28 cellular contexts compared by ENCODE assay signal in the genomic region with DNA sequence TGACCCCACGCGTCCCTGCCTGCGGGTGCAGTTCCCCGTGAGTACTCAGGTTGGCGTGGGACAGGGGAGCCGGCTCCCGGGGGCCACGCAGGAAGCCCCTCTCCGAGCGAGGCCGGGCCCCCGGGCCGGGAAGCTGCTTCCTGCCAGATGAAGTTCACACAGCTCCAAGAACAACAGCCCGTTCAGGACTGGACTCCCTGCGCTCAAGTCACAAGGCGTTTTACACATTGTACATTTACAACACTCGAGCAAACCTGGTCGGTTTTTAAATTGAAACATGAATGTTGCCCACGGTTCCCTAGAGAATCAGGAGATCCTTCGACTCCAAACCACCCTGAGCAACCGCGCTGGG. TPM values are rescaled to one million over a fixed set of nuclear protein-coding genes. Genes with fewer than 3 reads are reported as not detected.
A peak's percentile ranks its signal among the peaks of the same experiment; 100 is the strongest.
DNase-seq lines count a peak whose midpoint lies in the region; ATAC-seq and TF ChIP-seq lines count a peak whose summit lies in the region.
"Had no signal": no experiment of that assay in that cellular context is flagged by ENCODE, and none has a peak within 500 bp of the region (broad histone marks: within the 10 kb centered on the region; RNA-seq: fewer than 3 reads in every experiment).

No MANE protein-coding gene starts in this region.

- peak overlapping the region; percentile 46 for H3K9ac ChIP-seq in BLaER1
- no peak overlapping the region for H3K9ac ChIP-seq in GM23248
- H3K9ac ChIP-seq in duodenal mucosa (ENCODE audit: low read depth in 1 of 2, low read length in 2 of 2): no peak overlapping the region
- no peak overlapping the region for H3K9ac ChIP-seq in neuronal stem cell (ENCODE audit: low read depth, low read length, poor library complexity)

- H3K4me3 ChIP-seq in BLaER1 (peak overlapping the region; percentile 52), GM23248 (no peak overlapping the region), duodenal mucosa (ENCODE audit: low read depth in 1 of 2, low read length in 2 of 2) (no peak overlapping the region), neuronal stem cell (ENCODE audit: low read length in 2 of 2) (no peak overlapping the region), aorta (ENCODE audit: low read length in 2 of 2) (no peak overlapping the region)
- H3K4me3 ChIP-seq: prostate gland had no signal

- POLR2A ChIA-PET in CD4-positive, alpha-beta T cell (lab: Charles Lee): no interaction called here

- DNase-seq in GM23248 (peak; percentile 28), neuronal stem cell (ENCODE audit: low spot score) (no peak), NOMO-1 treated with dmso at 0.1 percent for 144 hours (lab: John Stamatoyannopoulos, UW; ENCODE audit: unreplicated experiment) (no peak), NOMO-1 (lab: John Stamatoyannopoulos, UW; ENCODE audit: unreplicated experiment in 2 of 2) (no peak), aorta (no peak)
- no peak for DNase-seq in CD4-positive, alpha-beta T cell
- DNase-seq: activated B cell treated with CpG ODN at 0.5 μM for 24 hours; activated CD4-positive, alpha-beta T cell treated with anti-CD3 and anti-CD28 coated beads, Interleukin-2, amount 50 U/mL, for 4 hours; activated naive CD4-positive, alpha-beta T cell treated with anti-CD3 and anti-CD28 coated beads for 36 hours; brain microvascular endothelial cell; Calu3; DND-41; effector CD8-positive, alpha-beta T cell; erythroblast; GF-D8; glutamatergic neuron; naive thymus-derived CD4-positive, alpha-beta T cell; NCI-H1417 treated with DMSO at 0.1 percent for 48 hours; NCI-H2081; NCI-H774; nucleus accumbens; stimulated activated CD4-positive, alpha-beta T cell treated with anti-CD3 and anti-CD28 coated beads, Interleukin-15, amount 100 ng/mL, for 24 hours had no signal

- peak overlapping the region; percentile 19 for H3K18ac ChIP-seq in neuronal stem cell (ENCODE audit: low read length)

- H3K79me2 ChIP-seq in GM23248 (ENCODE audit: insufficient read depth): no peaks in the 10 kb centered on the region

- no peak overlapping the region for H2BK120ac ChIP-seq in neuronal stem cell (ENCODE audit: low read depth, low read length)

- H4K91ac ChIP-seq in neuronal stem cell (ENCODE audit: low read depth, low read length, poor library complexity): no peak overlapping the region

- H3K27me3 Mint-ChIP-seq in CD4-positive, alpha-beta T cell: peaks cover 15% of the 10 kb centered on the region

- ATAC-seq in CD4-positive, alpha-beta T cell (ENCODE audit: poor library complexity): no peak
- no peak for ATAC-seq in aorta (ENCODE audit: low FRiP score)
- ATAC-seq: naive thymus-derived CD4-positive, alpha-beta T cell; stimulated activated memory B cell treated with anti-CD40 and anti-IgM and Interleukin-4, amounts not matched to agents 10 μg/mL and 1 μg/mL and 100 μg/mL, for 72 hours had no signal

- H3K27ac ChIP-seq in BLaER1: peak overlapping the region; percentile 51
- H3K27ac ChIP-seq in GM23248: no peak overlapping the region
- H3K27ac ChIP-seq in duodenal mucosa (ENCODE audit: low read depth, low read length): peak overlapping the region; percentile 27
- no peak overlapping the region for H3K27ac ChIP-seq in neuronal stem cell (replicated peaks; ENCODE audit: low read length)
- H3K27ac ChIP-seq in CD4-positive, alpha-beta T cell (ENCODE audit: low read depth, low read length): no peak overlapping the region
- H3K27ac ChIP-seq in aorta (ENCODE audit: low read depth in 1 of 2, low read length in 2 of 2): no peak overlapping the region
- H3K27ac ChIP-seq: brain microvascular endothelial cell, C4-2B, prostate gland had no signal

- peaks cover 9% of the 10 kb centered on the region; the same call in 1 of the 2 replicates for H3K9me3 ChIP-seq in BLaER1
- no peaks in the 10 kb centered on the region for H3K9me3 ChIP-seq in GM23248 (ENCODE audit: low read depth)
- H3K9me3 ChIP-seq in duodenal mucosa (ENCODE audit: control insufficient read depth in 1 of 2, low read length in 2 of 2): no peaks in the 10 kb centered on the region
- no peaks in the 10 kb centered on the region for H3K9me3 ChIP-seq in neuronal stem cell (replicated peaks in 1 of 2; ENCODE audit: control insufficient read depth in 2 of 2, insufficient read depth in 1 of 2, low read depth in 1 of 2, low read length in 2 of 2)
- no peaks in the 10 kb centered on the region for H3K9me3 ChIP-seq in CD4-positive, alpha-beta T cell (ENCODE audit: control insufficient read depth, low read length)
- H3K9me3 ChIP-seq in aorta (ENCODE audit: control insufficient read depth, low read length): no peaks in the 10 kb centered on the region
- H3K9me3 ChIP-seq: prostate gland had no signal

- H2AFZ ChIP-seq in GM23248 (no peak overlapping the region), neuronal stem cell (ENCODE audit: low read length) (peak overlapping the region; percentile 2)

- H3K36me3 ChIP-seq in BLaER1 (no peaks in the 10 kb centered on the region), GM23248 (ENCODE audit: low read depth) (no peaks in the 10 kb centered on the region), duodenal mucosa (ENCODE audit: control insufficient read depth in 1 of 2, insufficient read depth in 2 of 2, low read length in 2 of 2) (no peaks in the 10 kb centered on the region), neuronal stem cell (replicated peaks in 1 of 2; ENCODE audit: control insufficient read depth in 2 of 2, insufficient read depth in 2 of 2, low read length in 2 of 2) (no peaks in the 10 kb centered on the region), aorta (ENCODE audit: control insufficient read depth in 1 of 2, insufficient read depth in 2 of 2, low read length in 1 of 2) (no peaks in the 10 kb centered on the region)
- H3K36me3 ChIP-seq: brain microvascular endothelial cell, prostate gland had no signal

- no peak for TF ChIP-seq CTCF in CD4-positive, alpha-beta T cell (IDR thresholded peaks at IDR 0.05)

- in situ Hi-C loops in GM23248 (cut with MboI): no loop called here

- H3K27me3 ChIP-seq in BLaER1: no peaks in the 10 kb centered on the region
- peaks cover 35% of the 10 kb centered on the region for H3K27me3 ChIP-seq in GM23248 (replicated peaks; ENCODE audit: insufficient read depth)
- peaks cover 0 to 8% of the 10 kb centered on the region in 2 donors for H3K27me3 ChIP-seq in duodenal mucosa (ENCODE audit: control insufficient read depth in 1 of 2, insufficient read depth in 2 of 2, low read length in 2 of 2)
- peaks cover 3 to 33% (median 32%) of the 10 kb centered on the region in 3 experiments for H3K27me3 ChIP-seq in neuronal stem cell (ENCODE audit: control insufficient read depth in 3 of 3, insufficient read depth in 3 of 3, low read depth in 1 of 3, low read length in 3 of 3)
- H3K27me3 ChIP-seq in CD4-positive, alpha-beta T cell (ENCODE audit: control insufficient read depth, insufficient read depth, low read length): peaks cover 14% of the 10 kb centered on the region
- no peaks in the 10 kb centered on the region for H3K27me3 ChIP-seq in aorta (ENCODE audit: control insufficient read depth in 1 of 2, insufficient read depth in 2 of 2, low read length in 1 of 2)

- H4K20me1 ChIP-seq in BLaER1: no peaks in the 10 kb centered on the region
- H4K20me1 ChIP-seq in GM23248 (ENCODE audit: insufficient read depth): no peaks in the 10 kb centered on the region

- H3K14ac ChIP-seq in neuronal stem cell (ENCODE audit: low read length): peak overlapping the region; percentile 1

- intact Hi-C loops in CD4-positive, alpha-beta T cell (cut with DNase I, micrococcal nuclease): no loop called here
- intact Hi-C loops in aorta (cut with DNase I): no loop called here

- no peak overlapping the region for H4K8ac ChIP-seq in neuronal stem cell (ENCODE audit: low read depth, low read length)

- H3K4me2 ChIP-seq in BLaER1 (peak overlapping the region; percentile 98), GM23248 (ENCODE audit: unreplicated experiment) (no peak overlapping the region), neuronal stem cell (ENCODE audit: insufficient read depth, low read length, poor library complexity, severe bottlenecking) (no peak overlapping the region)

- WGBS in GM23248 (ENCODE audit: low coverage in 1 of 2, low lambda C conversion rate in 2 of 2, missing lambda C conversion rate in 2 of 2), 2 experiments: 10 to 13% methylated on average over 22 of the region's 22 CpGs
- no CpG with 5 or more reads among the region's 22 CpGs for WGBS in neuronal stem cell (ENCODE audit: extremely low coverage in 2 of 2, insufficient read length in 2 of 2, insufficient replicate concordance in 1 of 2), 2 donors
- WGBS in aorta, 2 donors: 3 to 8% methylated on average over 19 to 22 of the region's 22 CpGs

- H2AK5ac ChIP-seq in neuronal stem cell (ENCODE audit: low read depth, low read length): no peak overlapping the region

- H3F3A ChIP-seq in GM23248 (ENCODE audit: insufficient read depth): no peaks in the 10 kb centered on the region

- no peak overlapping the region for H2BK12ac ChIP-seq in neuronal stem cell (ENCODE audit: low read length)

- H3K4me3 Mint-ChIP-seq in CD4-positive, alpha-beta T cell: no peak overlapping the region
- H3K4me3 Mint-ChIP-seq: activated B cell treated with CpG ODN at 0.5 μM for 24 hours; activated naive CD4-positive, alpha-beta T cell treated with anti-CD3 and anti-CD28 coated beads for 36 hours; stimulated activated memory B cell treated with anti-CD40 and anti-IgM and Interleukin-4, amounts not matched to agents 10 μg/mL and 1 μg/mL and 100 μg/mL, for 72 hours; T-helper 1 cell treated with Interleukin-12 subunit alpha and Interleukin-12 subunit beta and Interleukin-4 antibody, amounts not matched to agents 30 μg/mL and 1 μg/mL, for 36 hours had no signal

- no peaks in the 10 kb centered on the region for H3K9me3 Mint-ChIP-seq in CD4-positive, alpha-beta T cell
- H3K9me3 Mint-ChIP-seq: activated naive CD4-positive, alpha-beta T cell treated with anti-CD3 and anti-CD28 coated beads for 36 hours; naive thymus-derived CD4-positive, alpha-beta T cell; T-helper 1 cell treated with Interleukin-12 subunit alpha and Interleukin-12 subunit beta and Interleukin-4 antibody, amounts not matched to agents 30 μg/mL and 1 μg/mL, for 36 hours had no signal

- H3K4me1 ChIP-seq in BLaER1: peaks cover 48% of the 10 kb centered on the region
- no peaks in the 10 kb centered on the region for H3K4me1 ChIP-seq in GM23248 (ENCODE audit: insufficient read depth)
- H3K4me1 ChIP-seq in duodenal mucosa (ENCODE audit: control insufficient read depth in 1 of 2, insufficient read depth in 2 of 2, low read length in 2 of 2): peaks cover 15 to 23% of the 10 kb centered on the region in 2 donors
- peaks cover 0 to 5% of the 10 kb centered on the region in 2 donors for H3K4me1 ChIP-seq in neuronal stem cell (ENCODE audit: control insufficient read depth in 2 of 2, insufficient read depth in 1 of 2, low read depth in 1 of 2, low read length in 2 of 2)
- H3K4me1 ChIP-seq in aorta (ENCODE audit: control insufficient read depth in 1 of 2, insufficient read depth in 2 of 2, low read length in 2 of 2): no peaks in the 10 kb centered on the region
- H3K4me1 ChIP-seq: prostate gland had no signal

- no peak overlapping the region for H3K4ac ChIP-seq in neuronal stem cell (ENCODE audit: low read length)

- no peaks in the 10 kb centered on the region for H3K9me2 ChIP-seq in GM23248 (ENCODE audit: insufficient read depth)

- no peaks in the 10 kb centered on the region for H3K36me3 Mint-ChIP-seq in CD4-positive, alpha-beta T cell (ENCODE audit: low read depth)
- H3K36me3 Mint-ChIP-seq: naive thymus-derived CD4-positive, alpha-beta T cell; stimulated activated memory B cell treated with anti-CD40 and anti-IgM and Interleukin-4, amounts not matched to agents 10 μg/mL and 1 μg/mL and 100 μg/mL, for 72 hours had no signal

- H2BK5ac ChIP-seq in neuronal stem cell (ENCODE audit: low read length): no peak overlapping the region

- H3K79me1 ChIP-seq in neuronal stem cell (ENCODE audit: low read depth, low read length): no peaks in the 10 kb centered on the region

- no peak overlapping the region for H3K27ac Mint-ChIP-seq in CD4-positive, alpha-beta T cell
- H3K27ac Mint-ChIP-seq: activated B cell treated with CpG ODN at 0.5 μM for 24 hours; activated naive CD4-positive, alpha-beta T cell treated with anti-CD3 and anti-CD28 coated beads for 36 hours; naive thymus-derived CD4-positive, alpha-beta T cell; stimulated activated memory B cell treated with anti-CD40 and anti-IgM and Interleukin-4, amounts not matched to agents 10 μg/mL and 1 μg/mL and 100 μg/mL, for 72 hours; T-helper 1 cell treated with Interleukin-12 subunit alpha and Interleukin-12 subunit beta and Interleukin-4 antibody, amounts not matched to agents 30 μg/mL and 1 μg/mL, for 36 hours had no signal

- CTCF ChIA-PET in CD4-positive, alpha-beta T cell (lab: Charles Lee): no interaction called here

- H2BK15ac ChIP-seq in neuronal stem cell (ENCODE audit: low read length): no peak overlapping the region

- peak overlapping the region; percentile 8 for H3K23ac ChIP-seq in neuronal stem cell (ENCODE audit: low read depth, low read length, poor library complexity)

- H3K4me1 Mint-ChIP-seq in CD4-positive, alpha-beta T cell (ENCODE audit: low read depth): no peaks in the 10 kb centered on the region
- H3K4me1 Mint-ChIP-seq: activated B cell treated with CpG ODN at 0.5 μM for 24 hours; stimulated activated memory B cell treated with anti-CD40 and anti-IgM and Interleukin-4, amounts not matched to agents 10 μg/mL and 1 μg/mL and 100 μg/mL, for 72 hours had no signal

RNA-seq across cellular contexts. Expression of gene SLC9A3, which starts 22.4 kb away (rescaled TPM):
- 1.7 and 2.8 TPM in 2 replicates for total RNA-seq in GM23248 (2014; rRNA removed; shearing (Covaris generic))
- 1.2 and 1.5 TPM in 2 replicates for polyA plus RNA-seq in GM23248 (2016; fragmentation: Nextera tagmentation; extraction: Ambion mirVana)
- 3.3 TPM for polyA plus RNA-seq in neuronal stem cell (2013, experiment 1 of 2)
- 3.2 TPM for polyA plus RNA-seq in neuronal stem cell (2013, experiment 2 of 2)
- total RNA-seq in CD4-positive, alpha-beta T cell: 1 to 10 TPM; 2.3 to 2.5 TPM
- under 1 TPM; 0.93 to 0.97 TPM for total RNA-seq in aorta
- 1 to 10 TPM in 1 of 2 donors, under 1 TPM in 1; 0.59 to 4.3 TPM for polyA plus RNA-seq in aorta

RNA-seq across cellular contexts. Expression of gene EXOC3, which starts 58.8 kb away (rescaled TPM):
- 32.4 and 39.9 TPM in 2 replicates for total RNA-seq in GM23248 (2014; rRNA removed; shearing (Covaris generic))
- polyA plus RNA-seq in GM23248 (2016; fragmentation: Nextera tagmentation; extraction: Ambion mirVana): 40.9 and 43.0 TPM in 2 replicates
- 18.9 TPM for polyA plus RNA-seq in neuronal stem cell (2013, experiment 1 of 2)
- 18.7 TPM for polyA plus RNA-seq in neuronal stem cell (2013, experiment 2 of 2)
- 10 to 100 TPM; 82.4 to 84.1 TPM for total RNA-seq in CD4-positive, alpha-beta T cell
- 10 to 100 TPM; 54.6 to 65.2 TPM for total RNA-seq in aorta
- 10 to 100 TPM; 31.3 to 88.9 TPM for polyA plus RNA-seq in aorta

Comparison
In these comparisons a context has a peak if more than half of its experiments do, and no peak if none do; other contexts are left out.
1. H3K27ac ChIP-seq: peak in BLaER1 (single experiment) and duodenal mucosa (single experiment); none in GM23248 (single experiment), neuronal stem cell (single experiment), CD4-positive, alpha-beta T cell (single experiment) and aorta (0 of 2).